ENCODE assay signal across 13 cellular contexts in genomic region chr7:81470724-81471379, GRCh38.
"Had no signal": no experiment of that assay in that cellular context is flagged by ENCODE, and none has a peak within 500 bp of the region (broad histone marks: within the 10 kb centered on the region; RNA-seq: fewer than 3 reads in every experiment).

No MANE protein-coding gene starts in this region.

- DNase-seq: activated CD4-positive, alpha-beta memory T cell treated with anti-CD3 and anti-CD28 coated beads, Interleukin-2, amount 10 ng/mL, durations not matched to agents 7 days and 5 days; activated CD4-positive, alpha-beta T cell treated with anti-CD3 and anti-CD28 coated beads for 4 hours; activated effector memory CD4-positive, alpha-beta T cell treated with Interleukin-2 at 50 U/mL for 16 hours; activated naive CD4-positive, alpha-beta T cell treated with anti-CD3 and anti-CD28 coated beads, Interleukin-2, amount 50 U/mL, for 16 hours; activated T-cell treated with anti-CD3 and anti-CD28 coated beads, Interleukin-2, amount 50 U/mL, for 4 hours; cortex of kidney; effector CD8-positive, alpha-beta T cell; esophagus squamous epithelium; naive B cell; stimulated activated CD4-positive, alpha-beta T cell treated with anti-CD3 and anti-CD28 coated beads, Interleukin-12 subunit alpha, Interleukin-12 subunit beta, amount 100 ng/mL, for 4 hours had no signal

- H3K27ac ChIP-seq: esophagus squamous epithelium, neural progenitor cell, uterus had no signal

- H3K9me3 ChIP-seq: esophagus squamous epithelium, uterus had no signal

- ATAC-seq: activated T-cell treated with anti-CD3 and anti-CD28 coated beads, Interleukin-2, amount 50 U/mL, for 4 hours; stimulated activated effector memory CD8-positive, alpha-beta T cell treated with anti-CD3 and anti-CD28 coated beads, Interleukin-12 subunit alpha, Interleukin-12 subunit beta, amount 100 ng/mL, for 72 hours had no signal

- H3K4me1 ChIP-seq: neural progenitor cell, uterus had no signal

- H3K4me3 ChIP-seq: esophagus squamous epithelium, neural progenitor cell, uterus had no signal

- H3K27me3 ChIP-seq: esophagus squamous epithelium, neural progenitor cell, uterus had no signal

- H3K36me3 ChIP-seq: esophagus squamous epithelium, neural progenitor cell, uterus had no signal
